In genomic region chr4:169270156-169270809, GRCh38 we compare ENCODE assay signal across 8 cellular contexts. TPM values are rescaled to one million over a fixed set of nuclear protein-coding genes. Genes with fewer than 3 reads are reported as not detected.
DNase-seq lines count a peak whose midpoint lies in the region; ATAC-seq lines count a peak whose summit lies in the region.

No MANE protein-coding gene starts in this region.

- ATAC-seq in GM19463 (IDR thresholded peaks at IDR 0.05; ENCODE audit: unreplicated experiment) = peak; percentile 45
- ATAC-seq in HG03469 (IDR thresholded peaks at IDR 0.05; ENCODE audit: unreplicated experiment) = peak; percentile 34
- peak; percentile 73 for ATAC-seq in left colon

- DNase-seq in GM03348 (ENCODE audit: low spot score) = peak; percentile 55
- DNase-seq in SIG-M5 (lab: John Stamatoyannopoulos, UW) = peak; percentile 0
- peak; percentile 48 to 70 for DNase-seq in left colon
- peak; percentile 4 for DNase-seq in stimulated activated CD8-positive, alpha-beta memory T cell treated with anti-CD3 and anti-CD28 coated beads, Interleukin-4, amount 100 ng/mL, for 24 hours (ENCODE audit: low read depth)
- DNase-seq in cerebellum (ENCODE audit: low spot score) = no peak

- intact Hi-C loops in left colon (cut with DNase I, micrococcal nuclease) = no loop called here

- peak overlapping the region; percentile 65 for H3K27ac ChIP-seq in cingulate gyrus (ENCODE audit: low read depth, low read length)

RNA-seq across cellular contexts. Expression of gene SH3RF1, which starts 0.5 kb away (rescaled TPM):
- 10 to 100 TPM; 66.1 to 76.6 TPM for total RNA-seq in left colon
- total RNA-seq in cerebellum = 27.2 TPM
